In genomic region chr9:98833090-98833956, GRCh38 we compare ENCODE assay signal across 23 cellular contexts. TPM values are rescaled to one million over a fixed set of nuclear protein-coding genes. Genes with fewer than 3 reads are reported as not detected.
DNase-seq lines count a peak whose midpoint lies in the region; ATAC-seq and TF ChIP-seq lines count a peak whose summit lies in the region.
"Had no signal": no experiment of that assay in that cellular context is flagged by ENCODE, and none has a peak within 500 bp of the region (broad histone marks: within the 10 kb centered on the region; RNA-seq: fewer than 3 reads in every experiment).

No MANE protein-coding gene starts in this region.

- in situ Hi-C loops in mammary epithelial cell (cut with MboI; ENCODE audit: low sequenced_read_pairs in 2 of 2), result no loop called here

- intact Hi-C loops in Right ventricle myocardium inferior (cut with DNase I) (no loop called here), lower lobe of right lung (cut with DNase I) (no loop called here), mammary epithelial cell (cut with micrococcal nuclease) (no loop called here)

- no TSS peak for BruUV-seq in mammary epithelial cell (replicated peaks; lab: Mats Ljungman, UMichigan)

- H3K4me3 ChIP-seq in right atrium auricular region (no peak overlapping the region), fibroblast of mammary gland (ENCODE audit: control insufficient read depth, low read depth, low read length) (no peak overlapping the region), lower lobe of right lung (no peak overlapping the region), mammary epithelial cell (replicated peaks in 1 of 3; ENCODE audit: insufficient read depth in 1 of 3, low read depth in 2 of 3, low read length in 3 of 3) (no peak overlapping the region)
- H3K4me3 ChIP-seq: prostate gland, thoracic aorta had no signal

- no peaks in the 10 kb centered on the region for H3K36me3 ChIP-seq in right atrium auricular region
- peaks cover 6% of the 10 kb centered on the region for H3K36me3 ChIP-seq in lower lobe of right lung
- no peaks in the 10 kb centered on the region for H3K36me3 ChIP-seq in mammary epithelial cell (ENCODE audit: insufficient read depth, low read length)
- H3K36me3 ChIP-seq: prostate gland, thoracic aorta had no signal

- CTCF ChIA-PET in mammary epithelial cell (lab: Charles Lee; ENCODE audit: low non-redundant PET), result no interaction called here
- CTCF ChIA-PET in RWPE1 (lab: Yijun Ruan, JAX), result no interaction called here

- DNase-seq in Right ventricle myocardium inferior (ENCODE audit: missing footprints), result no peak
- no peak for DNase-seq in right atrium auricular region (ENCODE audit: low spot score)
- peak; percentile 34 for DNase-seq in fibroblast of mammary gland (ENCODE audit: low read depth)
- DNase-seq in lower lobe of right lung, result peak; percentile 80
- DNase-seq in mammary epithelial cell, result no peak
- DNase-seq in activated gamma-delta T cell treated with Interleukin-2 at 50 U/mL for 16 hours, result no peak
- no peak for DNase-seq in RWPE1 (ENCODE audit: low spot score)
- DNase-seq: 8988T; activated CD4-positive, alpha-beta T cell treated with anti-CD3 and anti-CD28 coated beads for 48 hours; activated naive CD4-positive, alpha-beta T cell treated with anti-CD3 and anti-CD28 coated beads, Interleukin-2, amount 50 U/mL, for 16 hours; activated T-cell treated with anti-CD3 and anti-CD28 coated beads, Interleukin-2, amount 50 U/mL, for 48 hours; COR-L47; DND-41; NCI-H187; NCI-H345; NCI-H82; PC-3; stimulated activated CD4-positive, alpha-beta T cell treated with anti-CD3 and anti-CD28 coated beads, Interleukin-4, amount 100 ng/mL, for 1 hour; stimulated activated naive CD4-positive, alpha-beta T cell; T-cell had no signal

- H3K9me3 ChIP-seq in right atrium auricular region (no peaks in the 10 kb centered on the region), lower lobe of right lung (no peaks in the 10 kb centered on the region), mammary epithelial cell (replicated peaks; ENCODE audit: insufficient read depth, low read length) (no peaks in the 10 kb centered on the region)
- H3K9me3 ChIP-seq: prostate gland, thoracic aorta had no signal

- dilution Hi-C loops in mammary epithelial cell (cut with HindIII; ENCODE audit: low sequenced_read_pairs), result no loop called here

- H3K9ac ChIP-seq in mammary epithelial cell (ENCODE audit: insufficient read depth, low read length), result no peak overlapping the region

- no peaks in the 10 kb centered on the region for H3K79me2 ChIP-seq in mammary epithelial cell (ENCODE audit: insufficient read depth, low read length)

- 90% methylated on average over 9 of the region's 9 CpGs for WGBS in mammary epithelial cell (ENCODE audit: low coverage, missing lambda C conversion rate)

- TF ChIP-seq CTCF in right atrium auricular region (IDR thresholded peaks at IDR 0.05) (no peak), fibroblast of mammary gland (conservative IDR thresholded peaks at IDR 0.05; ENCODE audit: control insufficient read depth, insufficient read depth, low read depth, low read length) (no peak), lower lobe of right lung (IDR thresholded peaks at IDR 0.05) (no peak), mammary epithelial cell (conservative IDR thresholded peaks at IDR 0.05 in 1 of 2, IDR thresholded peaks at IDR 0.05 in 1 of 2; ENCODE audit: extremely low read depth in 1 of 2, insufficient read depth in 1 of 2, low read depth in 1 of 2, low read length in 2 of 2) (no peak), RWPE1 (conservative IDR thresholded peaks at IDR 0.05; ENCODE audit: low read depth) (no peak)

- H2AFZ ChIP-seq in mammary epithelial cell (ENCODE audit: low read depth, low read length), result no peak overlapping the region

- H3K4me1 ChIP-seq in right atrium auricular region (peaks cover 0 to 7% of the 10 kb centered on the region in 2 donors), lower lobe of right lung (peaks cover 3% of the 10 kb centered on the region), mammary epithelial cell (ENCODE audit: insufficient read depth, low read length) (peaks cover 2% of the 10 kb centered on the region)
- H3K4me1 ChIP-seq: prostate gland had no signal

- no peak overlapping the region for H3K27ac ChIP-seq in right atrium auricular region
- H3K27ac ChIP-seq in lower lobe of right lung, result no peak overlapping the region
- H3K27ac ChIP-seq in mammary epithelial cell (ENCODE audit: insufficient read depth, low read depth, low read length), result no peak overlapping the region
- H3K27ac ChIP-seq in RWPE1, result no peak overlapping the region
- H3K27ac ChIP-seq: prostate gland, thoracic aorta had no signal

- H4K20me1 ChIP-seq in mammary epithelial cell (ENCODE audit: insufficient read depth, low read length), result no peaks in the 10 kb centered on the region

- POLR2A ChIA-PET in RWPE1 (lab: Yijun Ruan, JAX; ENCODE audit: low non-redundant PET), result no interaction called here

- H3K27me3 ChIP-seq in right atrium auricular region, result no peaks in the 10 kb centered on the region
- H3K27me3 ChIP-seq in lower lobe of right lung (ENCODE audit: low read depth), result no peaks in the 10 kb centered on the region
- no peaks in the 10 kb centered on the region for H3K27me3 ChIP-seq in mammary epithelial cell (ENCODE audit: insufficient read depth, low read length)

- ATAC-seq in Right ventricle myocardium inferior (peak; percentile 65), lower lobe of right lung (peak; percentile 79 to 84), HG02642 (IDR thresholded peaks at IDR 0.05; ENCODE audit: poor library complexity, unreplicated experiment) (no peak)
- ATAC-seq: PC-3, T-cell had no signal

- H3K4me2 ChIP-seq in mammary epithelial cell (ENCODE audit: insufficient read depth, low read depth, low read length), result no peak overlapping the region

RNA-seq across cellular contexts. Expression of gene GALNT12, which starts 25.9 kb away (rescaled TPM):
- 0.54 TPM for total RNA-seq in Right ventricle myocardium inferior
- total RNA-seq in right atrium auricular region, result 1 to 10 TPM in 1 of 2 donors, under 1 TPM in 1; 0.33 to 2.7 TPM
- 23.2 TPM for total RNA-seq in lower lobe of right lung
- under 1 TPM; 0.17 to 0.80 TPM for total RNA-seq in mammary epithelial cell
- 0.63 TPM for polyA plus RNA-seq in mammary epithelial cell
- 13.2 TPM for polyA minus RNA-seq in mammary epithelial cell

RNA-seq across cellular contexts. Expression of gene ANKS6, which starts 37.0 kb away (rescaled TPM):
- total RNA-seq in Right ventricle myocardium inferior (4.4 TPM), right atrium auricular region (1 to 10 TPM; 3.3 to 8.7 TPM), lower lobe of right lung (16.5 TPM), mammary epithelial cell (10 to 100 TPM in 1 of 2 donors, 1 to 10 TPM in 1; 6.2 to 19.5 TPM)
- 10.3 TPM for polyA plus RNA-seq in mammary epithelial cell
- 25.7 TPM for polyA minus RNA-seq in mammary epithelial cell

Comparison
In these comparisons a context has a peak if more than half of its experiments do, and no peak if none do; other contexts are left out.
1. DNase-seq: peak in fibroblast of mammary gland (single experiment) and lower lobe of right lung (single experiment); none in Right ventricle myocardium inferior (single experiment), right atrium auricular region (single experiment), mammary epithelial cell (single experiment), activated gamma-delta T cell treated with Interleukin-2 at 50 U/mL for 16 hours (single experiment) and RWPE1 (single experiment).